26 cellular contexts compared by ENCODE assay signal in the genomic region with DNA sequence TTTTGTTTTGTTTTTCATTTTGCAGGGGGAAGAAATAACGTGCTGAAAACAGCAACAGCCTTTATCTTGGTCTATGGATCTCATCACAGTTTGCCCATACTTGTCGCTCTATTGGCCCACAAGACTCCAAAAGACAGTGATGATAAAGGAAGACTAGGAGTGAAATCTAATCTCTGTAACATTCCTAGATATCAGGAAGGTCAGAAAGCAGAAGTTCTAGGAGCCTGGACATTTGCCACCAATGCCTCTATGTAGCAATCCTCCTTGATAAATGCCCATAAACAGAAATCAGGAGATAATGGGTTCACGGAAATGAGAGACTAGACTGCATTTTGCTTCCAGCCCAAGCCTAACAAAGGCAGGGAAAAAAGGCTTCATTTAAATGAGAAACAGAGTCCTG. TPM values are rescaled to one million over a fixed set of nuclear protein-coding genes. Genes with fewer than 3 reads are reported as not detected.
DNase-seq lines count a peak whose midpoint lies in the region; ATAC-seq, FAIRE-seq and TF ChIP-seq lines count a peak whose summit lies in the region.
"Had no signal": no experiment of that assay in that cellular context is flagged by ENCODE, and none has a peak within 500 bp of the region (broad histone marks: within the 10 kb centered on the region; RNA-seq: fewer than 3 reads in every experiment).

No MANE protein-coding gene starts in this region.

- no peaks in the 10 kb centered on the region for H3K9me2 ChIP-seq in MM.1S (replicated peaks; ENCODE audit: insufficient read depth, low read length)

- H3K9me3 Mint-ChIP-seq in nephron progenitor cell, result no peaks in the 10 kb centered on the region
- H3K9me3 Mint-ChIP-seq: CD8-positive, alpha-beta T cell had no signal

- TF ChIP-seq EP300 in HepG2 (IDR thresholded peaks at IDR 0.05; ENCODE audit: low read depth in 2 of 2, low read length in 2 of 2) (no peak), HepG2 (CRISPR knock-in tag; IDR thresholded peaks at IDR 0.05; ENCODE audit: borderline replicate concordance) (no peak)

- peaks cover 22% of the 10 kb centered on the region for H3K4me1 Mint-ChIP-seq in nephron progenitor cell

- no peaks in the 10 kb centered on the region for H3K36me3 Mint-ChIP-seq in nephron progenitor cell (ENCODE audit: low read depth)

- intact Hi-C loops in right lobe of liver (cut with DNase I), result no loop called here
- intact Hi-C loops in HepG2 (cut with micrococcal nuclease; ENCODE audit: unreplicated experiment), result no loop called here

- peak overlapping the region in 1 of 3 donors; percentile 27 for H3K27ac ChIP-seq in right lobe of liver
- H3K27ac ChIP-seq in HepG2 (ENCODE audit: extremely low read length, insufficient read depth, low read length), result no peak overlapping the region
- H3K27ac ChIP-seq in MM.1S (ENCODE audit: low read length), result no peak overlapping the region
- H3K27ac ChIP-seq: 22Rv1; BLaER1 treated with 17β-estradiol and CSF1 and Interleukin-3, amounts not matched to agents 10 nM and 100 nM; HL-60; KMS-11; SK-N-MC had no signal

- TF ChIP-seq CTCF in right lobe of liver (IDR thresholded peaks at IDR 0.05) (no peak), HepG2 (CRISPR knock-in tag; IDR thresholded peaks at IDR 0.05) (no peak), fibroblast of villous mesenchyme (IDR thresholded peaks at IDR 0.05; ENCODE audit: insufficient read depth, low read depth, low read length) (no peak), nephron progenitor cell (IDR thresholded peaks at IDR 0.05) (no peak), MM.1S (IDR thresholded peaks at IDR 0.05; ENCODE audit: low read length) (no peak)

- peaks cover 4% of the 10 kb centered on the region for H3K27me3 Mint-ChIP-seq in nephron progenitor cell (ENCODE audit: low read depth, poor library complexity)

- H3F3A ChIP-seq in MM.1S (ENCODE audit: insufficient read depth, low read length), result no peaks in the 10 kb centered on the region

- H3K9me3 ChIP-seq in right lobe of liver, result no peaks in the 10 kb centered on the region
- no peaks in the 10 kb centered on the region for H3K9me3 ChIP-seq in HepG2 (ENCODE audit: low read length)
- no peaks in the 10 kb centered on the region for H3K9me3 ChIP-seq in MM.1S (replicated peaks; ENCODE audit: insufficient read depth, low read length)
- H3K9me3 ChIP-seq: BLaER1 treated with 17β-estradiol and CSF1 and Interleukin-3, amounts not matched to agents 10 nM and 100 nM had no signal

- H3K4me1 ChIP-seq in right lobe of liver (peaks cover 0 to 21% (median 11%) of the 10 kb centered on the region in 4 donors), HepG2 (ENCODE audit: insufficient read depth, low read length) (peaks cover 38% of the 10 kb centered on the region), MM.1S (ENCODE audit: low read length) (no peaks in the 10 kb centered on the region)

- H3K27ac Mint-ChIP-seq in nephron progenitor cell, result peak overlapping the region; percentile 14
- H3K27ac Mint-ChIP-seq: CD8-positive, alpha-beta T cell had no signal

- H3K4me3 ChIP-seq in right lobe of liver (no peak overlapping the region), HepG2 (replicated peaks in 1 of 3; ENCODE audit: insufficient read depth in 1 of 3, low read depth in 2 of 3, low read length in 3 of 3) (no peak overlapping the region), fibroblast of villous mesenchyme (ENCODE audit: low read depth, low read length) (no peak overlapping the region), MM.1S (ENCODE audit: low read length) (no peak overlapping the region)
- H3K4me3 ChIP-seq: BLaER1 treated with 17β-estradiol and CSF1 and Interleukin-3, amounts not matched to agents 10 nM and 100 nM; SK-N-MC had no signal

- TF ChIP-seq RAD21 in HepG2 (CRISPR knock-in tag; IDR thresholded peaks at IDR 0.05), result no peak

- no peaks in the 10 kb centered on the region for H3K36me3 ChIP-seq in right lobe of liver
- no peaks in the 10 kb centered on the region for H3K36me3 ChIP-seq in HepG2 (replicated peaks in 1 of 2; ENCODE audit: control insufficient read depth in 1 of 2, insufficient read depth in 2 of 2, low read length in 2 of 2)
- H3K36me3 ChIP-seq in MM.1S (replicated peaks; ENCODE audit: insufficient read depth, low read length), result no peaks in the 10 kb centered on the region
- H3K36me3 ChIP-seq: BLaER1 treated with 17β-estradiol and CSF1 and Interleukin-3, amounts not matched to agents 10 nM and 100 nM had no signal

- no peaks in the 10 kb centered on the region for H4K20me1 ChIP-seq in HepG2 (ENCODE audit: insufficient read depth, low read length)
- H4K20me1 ChIP-seq in MM.1S (ENCODE audit: insufficient read depth, low read length), result no peaks in the 10 kb centered on the region
- H4K20me1 ChIP-seq: BLaER1 treated with 17β-estradiol and CSF1 and Interleukin-3, amounts not matched to agents 10 nM and 100 nM had no signal

- POLR2A ChIA-PET in HepG2 (lab: Yijun Ruan, JAX), result no interaction called here

- H3K27me3 ChIP-seq in right lobe of liver (no peaks in the 10 kb centered on the region), HepG2 (ENCODE audit: control insufficient read depth in 1 of 2, insufficient read depth in 2 of 2, low read length in 2 of 2) (no peaks in the 10 kb centered on the region), MM.1S (replicated peaks; ENCODE audit: insufficient read depth, low read length) (no peaks in the 10 kb centered on the region)
- H3K27me3 ChIP-seq: BLaER1 treated with 17β-estradiol and CSF1 and Interleukin-3, amounts not matched to agents 10 nM and 100 nM had no signal

- H3K79me2 ChIP-seq in HepG2 (ENCODE audit: insufficient read depth, low read length) (no peaks in the 10 kb centered on the region), MM.1S (ENCODE audit: low read length) (no peaks in the 10 kb centered on the region)

- BruUV-seq in HepG2 (replicated peaks; lab: Mats Ljungman, UMichigan), result no TSS peak

- in situ Hi-C loops in HepG2 (cut with HindIII; ENCODE audit: extremely low pct_ligation_motif_present, low pct_unique_long_range_greater_than_20kb), result no loop called here

- CTCF ChIA-PET in HepG2 (lab: Yijun Ruan, JAX; ENCODE audit: low intra/inter-chr PET ratio, low total read pairs), result no interaction called here

- WGBS in right lobe of liver (ENCODE audit: insufficient coverage, low coverage, low lambda C conversion rate, missing lambda C conversion rate), result 15% methylated on average over 3 of the region's 3 CpGs
- 61% methylated on average over 3 of the region's 3 CpGs for WGBS in HepG2 (ENCODE audit: low lambda C conversion rate)

- ATAC-seq in right lobe of liver (peak; percentile 24 to 70 (median 56)), HepG2 (no peak)
- ATAC-seq: CD8-positive, alpha-beta T cell had no signal

- H3K4me2 ChIP-seq in HepG2 (ENCODE audit: low read depth, low read length), result no peak overlapping the region
- H3K4me2 ChIP-seq in MM.1S (ENCODE audit: low read depth, low read length), result no peak overlapping the region
- H3K4me2 ChIP-seq: BLaER1 treated with 17β-estradiol and CSF1 and Interleukin-3, amounts not matched to agents 10 nM and 100 nM; KMS-11 had no signal

- TF ChIP-seq POLR2A in right lobe of liver (IDR thresholded peaks at IDR 0.05) (no peak), HepG2 (IDR thresholded peaks at IDR 0.05; ENCODE audit: insufficient read depth in 1 of 2, low read depth in 2 of 2, low read length in 2 of 2) (no peak)

- DNase-seq in right lobe of liver (no peak), HepG2 (ENCODE audit: low spot score) (no peak), fibroblast of villous mesenchyme (ENCODE audit: low read depth) (peak; percentile 43), nephron progenitor cell (no peak), MM.1S (no peak), SIG-M5 treated with dmso at 0.1 percent for 504 hours (lab: John Stamatoyannopoulos, UW; ENCODE audit: unreplicated experiment) (no peak), NCI-H524 treated with DMSO at 0.1 percent for 48 hours (lab: John Stamatoyannopoulos, UW) (no peak), 8988T (no peak)
- DNase-seq: Calu3; CD8-positive, alpha-beta T cell; DMS153; GOT3; HCEC 1CT; NCI-H1105; NCI-H2029 treated with DMSO at 0.1 percent for 48 hours; NCI-H2171; NCI-H345; NCI-H526; Right ventricle myocardium superior had no signal

- FAIRE-seq in HepG2 (lab: Jason Lieb, UNC), result no peak
- FAIRE-seq: GM12891 had no signal

- H2AFZ ChIP-seq in HepG2 (ENCODE audit: low read length) (no peak overlapping the region), MM.1S (ENCODE audit: low read length) (no peak overlapping the region)

- H3K9ac ChIP-seq in HepG2 (ENCODE audit: insufficient read depth, low read depth, low read length) (no peak overlapping the region), MM.1S (ENCODE audit: low read length) (no peak overlapping the region)
- H3K9ac ChIP-seq: BLaER1 treated with 17β-estradiol and CSF1 and Interleukin-3, amounts not matched to agents 10 nM and 100 nM; KMS-11 had no signal

- no peak overlapping the region for H3K4me3 Mint-ChIP-seq in nephron progenitor cell
- H3K4me3 Mint-ChIP-seq: CD8-positive, alpha-beta T cell had no signal

TF ChIP-seq in HepG2, 621 proteins besides CTCF, POLR2A, EP300 and RAD21 (continues in another document):
- TF ChIP-seq TCF12 (IDR thresholded peaks at IDR 0.05) (no peak), TCF12 (CRISPR knock-in tag; IDR thresholded peaks at IDR 0.05) (no peak)

RNA-seq across cellular contexts. Expression of gene CUBN, which starts 8.9 kb away (rescaled TPM):
- total RNA-seq in right lobe of liver (under 1 TPM; 0.07 to 0.74 (median 0.27) TPM), HepG2 (2016; rRNA removed; fragmentation: Illumina TruSeq; extraction: Trizol) (0.08 and 0.27 TPM in 2 replicates), fibroblast of villous mesenchyme (0.64 and 0.86 TPM in 2 replicates)
- 0.10 TPM in 1 of 2 replicates, not detected in the other for total RNA-seq in HepG2 (2016; cell fraction: cytosol; rRNA removed; fragmentation: Illumina TruSeq; extraction: Trizol; ENCODE audit: low read depth)
- total RNA-seq in HepG2 (2016; cell fraction: insoluble cytoplasmic fraction; rRNA removed; fragmentation: Illumina TruSeq; extraction: Trizol), result 0.06 and 0.35 TPM in 2 replicates
- total RNA-seq in HepG2 (2016; cell fraction: membrane; rRNA removed; fragmentation: Illumina TruSeq; extraction: Trizol), result 0.12 and 0.21 TPM in 2 replicates
- total RNA-seq in HepG2 (2016; cell fraction: nucleus; rRNA removed; fragmentation: Illumina TruSeq; extraction: Trizol), result 0.50 and 0.56 TPM in 2 replicates
- 0.17 and 0.32 TPM in 2 replicates for polyA plus RNA-seq in HepG2 (2011; rRNA removed)
- polyA plus RNA-seq in HepG2 (2011; cell fraction: cytosol; rRNA removed), result 0.05 and 0.06 TPM in 2 replicates
- polyA plus RNA-seq in HepG2 (2011; cell fraction: nucleus; rRNA removed), result 0.24 and 0.43 TPM in 2 replicates
- polyA plus RNA-seq in HepG2 (2012), result 0.01 and 0.03 TPM in 2 replicates
- 0.05 TPM in 1 of 2 replicates, not detected in the other for polyA plus RNA-seq in HepG2 (2016; cell fraction: cytosol; fragmentation: Illumina TruSeq; extraction: Trizol; ENCODE audit: low read depth)
- 0.02 TPM in 1 of 2 replicates, not detected in the other for polyA plus RNA-seq in HepG2 (2016; cell fraction: insoluble cytoplasmic fraction; fragmentation: Illumina TruSeq; extraction: Trizol; ENCODE audit: low read depth)
- polyA plus RNA-seq in HepG2 (2016; cell fraction: membrane; fragmentation: Illumina TruSeq; extraction: Trizol; ENCODE audit: low read depth), result not detected in 2 replicates
- polyA plus RNA-seq in HepG2 (2016; cell fraction: nucleus; fragmentation: Illumina TruSeq; extraction: Trizol; ENCODE audit: insufficient read depth, low read depth), result 0.48 and 0.52 TPM in 2 replicates
- polyA minus RNA-seq in HepG2 (2011; rRNA and poly(A)+ RNA removed; ENCODE audit: low replicate concordance), result 0.07 and 0.24 TPM in 2 replicates
- 0.10 TPM in 1 of 2 replicates, not detected in the other for polyA minus RNA-seq in HepG2 (2011; cell fraction: cytosol; rRNA and poly(A)+ RNA removed)
- polyA minus RNA-seq in HepG2 (2011; cell fraction: nucleus; rRNA and poly(A)+ RNA removed), result 1.1 and 1.7 TPM in 2 replicates
- total RNA-seq: HT-29 had no signal
